In the genomic region with DNA sequence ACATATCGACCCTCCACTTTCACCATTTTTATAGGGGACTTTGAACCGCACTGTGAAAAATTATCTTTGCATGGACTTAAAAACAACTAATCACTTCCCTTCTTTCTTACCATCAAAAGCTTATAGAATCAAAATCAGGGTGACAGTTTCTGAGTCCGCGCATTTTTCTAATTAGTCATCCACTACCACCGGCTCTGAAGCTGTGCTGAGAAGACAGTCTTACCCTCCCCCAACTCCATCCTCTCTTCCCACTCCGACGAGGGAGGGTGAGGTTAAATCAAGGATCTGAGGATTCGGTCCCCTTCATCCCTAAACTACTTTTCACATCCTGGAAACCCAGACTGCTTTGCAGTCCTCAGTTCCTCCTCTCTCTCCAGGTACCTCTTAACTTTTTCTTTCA, we compare ENCODE assay signal across 17 cellular contexts. TPM values are rescaled to one million over a fixed set of nuclear protein-coding genes. Genes with fewer than 3 reads are reported as not detected.
DNase-seq lines count a peak whose midpoint lies in the region; ATAC-seq, FAIRE-seq and TF ChIP-seq lines count a peak whose summit lies in the region.
"Had no signal": no experiment of that assay in that cellular context is flagged by ENCODE, and none has a peak within 500 bp of the region (broad histone marks: within the 10 kb centered on the region; RNA-seq: fewer than 3 reads in every experiment).

No MANE protein-coding gene starts in this region.

- TF ChIP-seq POLR2A in HepG2 (IDR thresholded peaks at IDR 0.05; ENCODE audit: insufficient read depth in 1 of 2, low read depth in 2 of 2, low read length in 2 of 2) (no peak), right lobe of liver (IDR thresholded peaks at IDR 0.05) (no peak)

- intact Hi-C loops in HepG2 (cut with micrococcal nuclease; ENCODE audit: unreplicated experiment) (no loop called here), right lobe of liver (cut with DNase I) (no loop called here), A673 (cut with micrococcal nuclease; ENCODE audit: unreplicated experiment) (no loop called here), lower lobe of right lung (cut with DNase I) (no loop called here)

- no peak for TF ChIP-seq RAD21 in HepG2 (CRISPR knock-in tag; IDR thresholded peaks at IDR 0.05)

- TF ChIP-seq EP300 in HepG2 (IDR thresholded peaks at IDR 0.05; ENCODE audit: low read depth in 2 of 2, low read length in 2 of 2): no peak
- no peak for TF ChIP-seq EP300 in HepG2 (CRISPR knock-in tag; IDR thresholded peaks at IDR 0.05; ENCODE audit: borderline replicate concordance)

- in situ Hi-C loops in HepG2 (cut with HindIII; ENCODE audit: extremely low pct_ligation_motif_present, low pct_unique_long_range_greater_than_20kb): no loop called here

- H3K27me3 ChIP-seq in HepG2 (ENCODE audit: control insufficient read depth in 1 of 2, insufficient read depth in 2 of 2, low read length in 2 of 2) (no peaks in the 10 kb centered on the region), right lobe of liver (no peaks in the 10 kb centered on the region), A673 (replicated peaks; ENCODE audit: insufficient read depth, low read depth, low read length, poor library complexity) (no peaks in the 10 kb centered on the region), lower lobe of right lung (ENCODE audit: low read depth) (no peaks in the 10 kb centered on the region)

- TF ChIP-seq CTCF in HepG2 (CRISPR knock-in tag; IDR thresholded peaks at IDR 0.05) (no peak), right lobe of liver (IDR thresholded peaks at IDR 0.05) (no peak), A673 (conservative IDR thresholded peaks at IDR 0.05; ENCODE audit: low read depth, low read length) (no peak), lower lobe of right lung (IDR thresholded peaks at IDR 0.05) (no peak)

- WGBS in HepG2 (ENCODE audit: low lambda C conversion rate): 97% methylated on average over 8 of the region's 8 CpGs
- 74% methylated on average over 8 of the region's 8 CpGs for WGBS in right lobe of liver (ENCODE audit: insufficient coverage, low coverage, low lambda C conversion rate, missing lambda C conversion rate)
- 92 to 94% methylated on average over 4 to 5 of the region's 8 CpGs for WGBS in mesodermal cell (ENCODE audit: insufficient coverage in 2 of 2), 2 experiments

- peak overlapping the region; percentile 38 for H3K4me2 ChIP-seq in HepG2 (ENCODE audit: low read depth, low read length)
- H3K4me2 ChIP-seq: A549 had no signal

- no peaks in the 10 kb centered on the region for H4K20me1 ChIP-seq in HepG2 (ENCODE audit: insufficient read depth, low read length)

- CTCF ChIA-PET in HepG2 (lab: Yijun Ruan, JAX; ENCODE audit: low intra/inter-chr PET ratio, low total read pairs) (no interaction called here), A673 (lab: Charles Lee) (no interaction called here)

- no peak overlapping the region for H3K4me3 ChIP-seq in HepG2 (replicated peaks in 1 of 3; ENCODE audit: insufficient read depth in 1 of 3, low read depth in 2 of 3, low read length in 3 of 3)
- H3K4me3 ChIP-seq in right lobe of liver: no peak overlapping the region
- no peak overlapping the region for H3K4me3 ChIP-seq in mesodermal cell (ENCODE audit: extremely low read depth, insufficient read depth, low read length, poor library complexity, severe bottlenecking)
- no peak overlapping the region for H3K4me3 ChIP-seq in A673 (ENCODE audit: low read depth, low read length, poor library complexity, severe bottlenecking)
- H3K4me3 ChIP-seq in lower lobe of right lung: no peak overlapping the region
- H3K4me3 ChIP-seq: A549 had no signal

- H3K4me1 ChIP-seq in HepG2 (ENCODE audit: insufficient read depth, low read length) (peaks cover 66% of the 10 kb centered on the region), right lobe of liver (peaks cover 0 to 10% (median 3%) of the 10 kb centered on the region in 4 donors), mesodermal cell (ENCODE audit: control insufficient read depth, insufficient read depth, low read length, poor library complexity, severe bottlenecking) (peaks cover 32% of the 10 kb centered on the region), A673 (ENCODE audit: insufficient read depth, low read length, poor library complexity, severe bottlenecking) (peaks cover 39% of the 10 kb centered on the region), lower lobe of right lung (peaks cover 12% of the 10 kb centered on the region)

- no peak overlapping the region for H3K9ac ChIP-seq in HepG2 (ENCODE audit: insufficient read depth, low read depth, low read length)

- no peak for ATAC-seq in HepG2
- ATAC-seq in right lobe of liver: no peak
- no peak for ATAC-seq in lower lobe of right lung
- ATAC-seq: A549 had no signal

- no peak for FAIRE-seq in HepG2 (lab: Jason Lieb, UNC)
- FAIRE-seq: A549, GM19239, H54 had no signal

- BruUV-seq in HepG2 (replicated peaks; lab: Mats Ljungman, UMichigan) (no TSS peak), A673 (replicated peaks; lab: Mats Ljungman, UMichigan) (no TSS peak)

- peaks cover 5 to 52% of the 10 kb centered on the region in 2 experiments for H3K36me3 ChIP-seq in HepG2 (replicated peaks in 1 of 2; ENCODE audit: control insufficient read depth in 1 of 2, insufficient read depth in 2 of 2, low read length in 2 of 2)
- peaks cover 0 to 21% (median 9%) of the 10 kb centered on the region in 4 donors for H3K36me3 ChIP-seq in right lobe of liver
- H3K36me3 ChIP-seq in mesodermal cell (ENCODE audit: control insufficient read depth, insufficient read depth, low read length): peaks cover 61% of the 10 kb centered on the region
- H3K36me3 ChIP-seq in A673 (ENCODE audit: insufficient read depth, low read length, poor library complexity, severe bottlenecking): peaks cover 9% of the 10 kb centered on the region
- H3K36me3 ChIP-seq in lower lobe of right lung: peaks cover 61% of the 10 kb centered on the region

- DNase-seq in HepG2 (ENCODE audit: low spot score) (no peak), right lobe of liver (no peak), RKO (ENCODE audit: low spot score) (peak; percentile 80), A673 (ENCODE audit: low spot score) (no peak), lower lobe of right lung (no peak)
- no peak for DNase-seq in activated CD8-positive, alpha-beta memory T cell treated with anti-CD3 and anti-CD28 coated beads for 24 hours
- DNase-seq: C1 segment of cervical spinal cord, DMS 273 treated with DMSO at 0.1 percent for 48 hours, HFFc6, NCI-H1105 treated with DMSO at 0.1 percent for 48 hours, NCI-H1694 treated with DMSO at 0.1 percent for 48 hours, NCI-H526 treated with DMSO at 0.1 percent for 48 hours had no signal

- peak overlapping the region; percentile 10 for H3K27ac ChIP-seq in HepG2 (ENCODE audit: extremely low read length, insufficient read depth, low read length)
- no peak overlapping the region for H3K27ac ChIP-seq in right lobe of liver
- H3K27ac ChIP-seq in mesodermal cell (ENCODE audit: low read depth, low read length, severe bottlenecking): peak overlapping the region; percentile 41
- no peak overlapping the region for H3K27ac ChIP-seq in A673 (ENCODE audit: low read depth, low read length, poor library complexity, severe bottlenecking)
- no peak overlapping the region for H3K27ac ChIP-seq in lower lobe of right lung
- H3K27ac ChIP-seq: A549, RWPE1 had no signal

- no peak overlapping the region for H2AFZ ChIP-seq in HepG2 (ENCODE audit: low read length)

- no peaks in the 10 kb centered on the region for H3K9me3 ChIP-seq in HepG2 (ENCODE audit: low read length)
- H3K9me3 ChIP-seq in right lobe of liver: no peaks in the 10 kb centered on the region
- H3K9me3 ChIP-seq in mesodermal cell (ENCODE audit: control insufficient read depth, low read length): no peaks in the 10 kb centered on the region
- H3K9me3 ChIP-seq in A673 (ENCODE audit: low read depth, low read length, poor library complexity, severe bottlenecking): no peaks in the 10 kb centered on the region
- no peaks in the 10 kb centered on the region for H3K9me3 ChIP-seq in lower lobe of right lung
- H3K9me3 ChIP-seq: A549 had no signal

- peaks cover 37% of the 10 kb centered on the region for H3K79me2 ChIP-seq in HepG2 (ENCODE audit: insufficient read depth, low read length)

- POLR2A ChIA-PET in HepG2 (lab: Yijun Ruan, JAX) (interaction anchor here (1.5 to 3.3 kb wide), 3 partner anchors 15 to 531 kb away, joined by 3 to 28 read pairs (median 4); no protein-coding TSS in a partner anchor), A673 (lab: Charles Lee; ENCODE audit: low non-redundant PET) (no interaction called here)

TF ChIP-seq in HepG2, 621 proteins besides CTCF, POLR2A, EP300 and RAD21 (continues in another document):
- TF ChIP-seq RFX1 (IDR thresholded peaks at IDR 0.05) (no peak), ZSCAN20 (CRISPR knock-in tag; IDR thresholded peaks at IDR 0.05; ENCODE audit: borderline replicate concordance) (no peak), GABPB1 (CRISPR knock-in tag; IDR thresholded peaks at IDR 0.05) (no peak)

RNA-seq across cellular contexts. Expression of a gene that starts 4.2 kb away (rescaled TPM):
- total RNA-seq in HepG2 (2016; rRNA removed; fragmentation: Illumina TruSeq; extraction: Trizol) (67.2 and 85.1 TPM in 2 replicates), right lobe of liver (10 to 100 TPM; 45.7 to 61.3 (median 51.2) TPM), A673 (2021) (65.9 and 72.7 TPM in 2 replicates), lower lobe of right lung (90.1 TPM)
- 93.2 and 97.9 TPM in 2 replicates for total RNA-seq in HepG2 (2016; cell fraction: cytosol; rRNA removed; fragmentation: Illumina TruSeq; extraction: Trizol; ENCODE audit: low read depth)
- 65.6 and 88.0 TPM in 2 replicates for total RNA-seq in HepG2 (2016; cell fraction: insoluble cytoplasmic fraction; rRNA removed; fragmentation: Illumina TruSeq; extraction: Trizol)
- total RNA-seq in HepG2 (2016; cell fraction: membrane; rRNA removed; fragmentation: Illumina TruSeq; extraction: Trizol): 145 and 146 TPM in 2 replicates
- 60.7 and 77.4 TPM in 2 replicates for total RNA-seq in HepG2 (2016; cell fraction: nucleus; rRNA removed; fragmentation: Illumina TruSeq; extraction: Trizol)
- polyA plus RNA-seq in HepG2 (2011; rRNA removed): 94.2 and 95.3 TPM in 2 replicates
- 90.5 and 102 TPM in 2 replicates for polyA plus RNA-seq in HepG2 (2011; cell fraction: cytosol; rRNA removed)
- polyA plus RNA-seq in HepG2 (2011; cell fraction: nucleus; rRNA removed): 153 and 172 TPM in 2 replicates
- 117 and 124 TPM in 2 replicates for polyA plus RNA-seq in HepG2 (2012)
- 108 and 123 TPM in 2 replicates for polyA plus RNA-seq in HepG2 (2016; cell fraction: cytosol; fragmentation: Illumina TruSeq; extraction: Trizol; ENCODE audit: low read depth)
- polyA plus RNA-seq in HepG2 (2016; cell fraction: insoluble cytoplasmic fraction; fragmentation: Illumina TruSeq; extraction: Trizol; ENCODE audit: low read depth): 93.0 and 99.9 TPM in 2 replicates
- polyA plus RNA-seq in HepG2 (2016; cell fraction: membrane; fragmentation: Illumina TruSeq; extraction: Trizol; ENCODE audit: low read depth): 161 and 166 TPM in 2 replicates
- polyA plus RNA-seq in HepG2 (2016; cell fraction: nucleus; fragmentation: Illumina TruSeq; extraction: Trizol; ENCODE audit: insufficient read depth, low read depth): 128 and 143 TPM in 2 replicates
- 48.3 and 75.7 TPM in 2 replicates for polyA minus RNA-seq in HepG2 (2011; rRNA and poly(A)+ RNA removed; ENCODE audit: low replicate concordance)
- polyA minus RNA-seq in HepG2 (2011; cell fraction: cytosol; rRNA and poly(A)+ RNA removed): 40.4 and 40.8 TPM in 2 replicates
- polyA minus RNA-seq in HepG2 (2011; cell fraction: nucleus; rRNA and poly(A)+ RNA removed): 85.5 and 94.6 TPM in 2 replicates
- 82.1 TPM for polyA plus RNA-seq in mesodermal cell (2013, experiment 1 of 2)
- 82.4 TPM for polyA plus RNA-seq in mesodermal cell (2013, experiment 2 of 2)

Comparison
In these comparisons a context has a peak if more than half of its experiments do, and no peak if none do; other contexts are left out.
1. H3K27ac ChIP-seq: peak in HepG2 (single experiment) and mesodermal cell (single experiment); none in right lobe of liver (0 of 3), A673 (single experiment) and lower lobe of right lung (single experiment).